Comparison of ENCODE assay signal across 19 cellular contexts in genomic region chr3:53226142-53226840, GRCh38. TPM values are rescaled to one million over a fixed set of nuclear protein-coding genes. Genes with fewer than 3 reads are reported as not detected.
DNase-seq lines count a peak whose midpoint lies in the region; ATAC-seq and TF ChIP-seq lines count a peak whose summit lies in the region.
"Had no signal": no experiment of that assay in that cellular context is flagged by ENCODE, and none has a peak within 500 bp of the region (broad histone marks: within the 10 kb centered on the region; RNA-seq: fewer than 3 reads in every experiment).

No MANE protein-coding gene starts in this region.

- H4K12ac ChIP-seq in trophoblast cell (ENCODE audit: low read depth, low read length) = no peak overlapping the region

- H3K27me3 ChIP-seq in right cardiac atrium (ENCODE audit: control insufficient read depth, insufficient read depth) (no peaks in the 10 kb centered on the region), trophoblast cell (ENCODE audit: insufficient read depth, low read length) (no peaks in the 10 kb centered on the region)

- no peaks in the 10 kb centered on the region for H3K79me1 ChIP-seq in trophoblast cell (ENCODE audit: low read length)

- no peak overlapping the region for H2BK5ac ChIP-seq in trophoblast cell (ENCODE audit: low read depth, low read length, poor library complexity)

- H3K4me2 ChIP-seq in trophoblast cell (ENCODE audit: low read length) = no peak overlapping the region

- H3K14ac ChIP-seq in trophoblast cell (ENCODE audit: low read length) = no peak overlapping the region

- no peak overlapping the region for H2AFZ ChIP-seq in trophoblast cell (ENCODE audit: insufficient read depth, low read length, poor library complexity)

- H3K9me3 ChIP-seq in right cardiac atrium (ENCODE audit: control insufficient read depth, low read length) (no peaks in the 10 kb centered on the region), trophoblast cell (ENCODE audit: insufficient read depth, low read depth, low read length) (peaks cover 1% of the 10 kb centered on the region)

- peaks cover 37% of the 10 kb centered on the region for H3K36me3 Mint-ChIP-seq in chondrocyte (ENCODE audit: low read depth)
- H3K36me3 Mint-ChIP-seq in activated naive CD4-positive, alpha-beta T cell treated with anti-CD3 and anti-CD28 coated beads for 36 hours (ENCODE audit: low read depth) = peaks cover 23% of the 10 kb centered on the region

- no peak overlapping the region for H3K18ac ChIP-seq in trophoblast cell (ENCODE audit: low read length)

- no peak overlapping the region for H3K4ac ChIP-seq in trophoblast cell (ENCODE audit: low read depth, low read length)

- H4K91ac ChIP-seq in trophoblast cell (ENCODE audit: low read depth, low read length) = no peak overlapping the region

- no peak overlapping the region for H3K4me3 Mint-ChIP-seq in chondrocyte (ENCODE audit: unreplicated experiment)
- H3K4me3 Mint-ChIP-seq in activated naive CD4-positive, alpha-beta T cell treated with anti-CD3 and anti-CD28 coated beads for 36 hours = no peak overlapping the region
- H3K4me3 Mint-ChIP-seq: CD4-positive, CD25-positive, alpha-beta regulatory T cell; HFFc6 had no signal

- H3K9me3 Mint-ChIP-seq in chondrocyte (ENCODE audit: low read depth) = no peaks in the 10 kb centered on the region
- no peaks in the 10 kb centered on the region for H3K9me3 Mint-ChIP-seq in activated naive CD4-positive, alpha-beta T cell treated with anti-CD3 and anti-CD28 coated beads for 36 hours
- H3K9me3 Mint-ChIP-seq: CD4-positive, CD25-positive, alpha-beta regulatory T cell; HFFc6 had no signal

- no peaks in the 10 kb centered on the region for H3K27me3 Mint-ChIP-seq in chondrocyte (ENCODE audit: low read depth)
- no peaks in the 10 kb centered on the region for H3K27me3 Mint-ChIP-seq in activated naive CD4-positive, alpha-beta T cell treated with anti-CD3 and anti-CD28 coated beads for 36 hours (ENCODE audit: low read depth)
- H3K27me3 Mint-ChIP-seq: CD4-positive, CD25-positive, alpha-beta regulatory T cell had no signal

- no peak overlapping the region for H4K8ac ChIP-seq in trophoblast cell (ENCODE audit: low read depth, low read length)

- H3K27ac ChIP-seq in right cardiac atrium (ENCODE audit: low read length) (no peak overlapping the region), trophoblast cell (ENCODE audit: low read depth, low read length) (no peak overlapping the region)
- H3K27ac ChIP-seq: HL-60 had no signal

- H3K4me3 ChIP-seq in right cardiac atrium (ENCODE audit: low read length) (no peak overlapping the region), trophoblast cell (ENCODE audit: low read depth, low read length) (no peak overlapping the region)

- DNase-seq in left ventricle myocardium superior (peak; percentile 10), right cardiac atrium (no peak), chondrocyte (ENCODE audit: low spot score) (no peak), trophoblast cell (peak in 1 of 2 donors; percentile 38), OCI-M1 (lab: John Stamatoyannopoulos, UW) (no peak)
- no peak for DNase-seq in activated naive CD4-positive, alpha-beta T cell treated with anti-CD3 and anti-CD28 coated beads for 36 hours
- no peak for DNase-seq in activated naive CD4-positive, alpha-beta T cell treated with Interleukin-2 at 50 U/mL for 16 hours
- DNase-seq: CD4-positive, CD25-positive, alpha-beta regulatory T cell; HFFc6; NCI-H1048; NCI-H1417 treated with DMSO at 0.1 percent for 48 hours; NCI-H1694 treated with DMSO at 0.1 percent for 48 hours; NCI-H2081; NCI-H2227 treated with DMSO at 0.1 percent for 48 hours; NCI-H526 treated with DMSO at 0.1 percent for 48 hours; SHP77 treated with DMSO at 0.1 percent for 48 hours had no signal

- 92% methylated on average over 12 of the region's 12 CpGs for WGBS in right cardiac atrium
- WGBS in trophoblast cell (ENCODE audit: extremely low coverage, insufficient coverage, insufficient read length) = no CpG with 5 or more reads among the region's 12 CpGs

- intact Hi-C loops in left ventricle myocardium superior (cut with micrococcal nuclease) (no loop called here), right cardiac atrium (cut with DNase I) (no loop called here)
- intact Hi-C loops in activated naive CD4-positive, alpha-beta T cell treated with anti-CD3 and anti-CD28 coated beads for 36 hours (cut with micrococcal nuclease) = no loop called here

- TF ChIP-seq CTCF in chondrocyte (IDR thresholded peaks at IDR 0.05) = no peak

- H3K4me1 ChIP-seq in right cardiac atrium (ENCODE audit: control insufficient read depth, insufficient read depth, low read length) (no peaks in the 10 kb centered on the region), trophoblast cell (ENCODE audit: control insufficient read depth in 1 of 2, insufficient read depth in 2 of 2, low read length in 2 of 2) (no peaks in the 10 kb centered on the region)

- no peak overlapping the region for H3K23ac ChIP-seq in trophoblast cell (ENCODE audit: low read length)

- H2BK12ac ChIP-seq in trophoblast cell (ENCODE audit: low read length) = no peak overlapping the region

- H3K79me2 ChIP-seq in trophoblast cell (ENCODE audit: control insufficient read depth, insufficient read depth, low read length, poor library complexity) = no peaks in the 10 kb centered on the region

- CTCF ChIA-PET in activated naive CD4-positive, alpha-beta T cell treated with anti-CD3 and anti-CD28 coated beads for 36 hours (lab: Charles Lee) = no interaction called here

- no peaks in the 10 kb centered on the region for H3K4me1 Mint-ChIP-seq in chondrocyte (ENCODE audit: low read depth)
- no peaks in the 10 kb centered on the region for H3K4me1 Mint-ChIP-seq in activated naive CD4-positive, alpha-beta T cell treated with anti-CD3 and anti-CD28 coated beads for 36 hours (ENCODE audit: low read depth)
- H3K4me1 Mint-ChIP-seq: CD4-positive, CD25-positive, alpha-beta regulatory T cell had no signal

- peak overlapping the region; percentile 17 for H3K27ac Mint-ChIP-seq in chondrocyte (ENCODE audit: unreplicated experiment)
- H3K27ac Mint-ChIP-seq in activated naive CD4-positive, alpha-beta T cell treated with anti-CD3 and anti-CD28 coated beads for 36 hours = no peak overlapping the region
- H3K27ac Mint-ChIP-seq: CD4-positive, CD25-positive, alpha-beta regulatory T cell; HFFc6 had no signal

- H3K9ac ChIP-seq in trophoblast cell (ENCODE audit: low read length) = peak overlapping the region; percentile 24

- no peak overlapping the region for H2AK5ac ChIP-seq in trophoblast cell (ENCODE audit: low read length)

- ATAC-seq in left ventricle myocardium superior (no peak), right cardiac atrium (no peak), HG02678 (IDR thresholded peaks at IDR 0.05; ENCODE audit: unreplicated experiment) (no peak)
- ATAC-seq: Panc1 had no signal

- H2BK120ac ChIP-seq in trophoblast cell (ENCODE audit: insufficient read depth, low read length, poor library complexity) = no peak overlapping the region

- peaks cover 88 to 89% of the 10 kb centered on the region in 2 experiments for H3K36me3 ChIP-seq in trophoblast cell (ENCODE audit: control insufficient read depth in 1 of 2, insufficient read depth in 2 of 2, low read length in 2 of 2)

RNA-seq across cellular contexts. Expression of gene TKT, which starts 29.5 kb away (rescaled TPM):
- total RNA-seq in left ventricle myocardium superior = 41.6 TPM
- total RNA-seq in right cardiac atrium = 10 to 100 TPM; 40.3 to 61.8 (median 42.7) TPM
- polyA plus RNA-seq in right cardiac atrium = 37.7 TPM
- total RNA-seq in chondrocyte = 165 to 299 TPM (median 169 TPM) in 3 replicates
- 527 and 539 TPM in 2 replicates for polyA plus RNA-seq in trophoblast cell (2013)
- total RNA-seq in activated naive CD4-positive, alpha-beta T cell treated with anti-CD3 and anti-CD28 coated beads for 36 hours = 100 to 1,000 TPM; 316 to 322 TPM
